Comparison of ENCODE assay signal across 9 cellular contexts in the genomic region with DNA sequence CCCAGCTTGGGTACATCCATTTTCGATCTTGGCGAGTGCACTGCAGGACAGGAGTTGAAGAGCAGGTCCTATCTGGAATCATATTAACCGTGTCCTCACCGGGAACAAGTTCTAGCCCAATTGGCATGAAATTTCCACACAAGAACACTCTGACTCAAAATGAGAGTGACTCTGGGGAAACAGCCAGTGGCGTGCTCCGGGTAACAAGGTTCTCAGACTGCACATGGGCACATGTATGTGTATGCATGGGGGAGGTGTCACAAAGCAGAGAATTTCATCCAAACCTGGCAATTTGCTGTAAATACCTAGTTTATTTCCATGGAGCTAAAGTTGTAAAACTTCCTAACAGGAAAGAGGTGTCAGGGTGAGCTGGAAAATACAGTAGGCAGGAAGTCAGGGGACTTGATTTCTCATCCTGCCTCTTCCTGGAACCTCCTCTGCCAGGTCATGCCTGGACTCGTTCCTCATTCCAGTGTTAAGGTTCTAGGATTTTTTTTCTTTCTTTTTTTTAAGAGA.
DNase-seq lines count a peak whose midpoint lies in the region; ATAC-seq and TF ChIP-seq lines count a peak whose summit lies in the region.
"Had no signal": no experiment of that assay in that cellular context is flagged by ENCODE, and none has a peak within 500 bp of the region (broad histone marks: within the 10 kb centered on the region; RNA-seq: fewer than 3 reads in every experiment).

No MANE protein-coding gene starts in this region.

- H3K36me3 ChIP-seq in RWPE2 (ENCODE audit: low read depth) = peaks cover 61% of the 10 kb centered on the region

- TF ChIP-seq CTCF in GM12865 (IDR thresholded peaks at IDR 0.05; ENCODE audit: insufficient read depth, low read depth, low read length, missing control alignments) = no peak
- no peak for TF ChIP-seq CTCF in RWPE2 (IDR thresholded peaks at IDR 0.05; ENCODE audit: poor library complexity, severe bottlenecking)
- no peak for TF ChIP-seq CTCF in retinal pigment epithelial cell (conservative IDR thresholded peaks at IDR 0.05; ENCODE audit: low read depth, low read length)

- H3K27me3 ChIP-seq in RWPE2 (ENCODE audit: insufficient read depth, poor library complexity, severe bottlenecking) = no peaks in the 10 kb centered on the region

- ATAC-seq in RWPE2 (ENCODE audit: low read depth) (peak; percentile 37), HG03045 (IDR thresholded peaks at IDR 0.05; ENCODE audit: unreplicated experiment) (no peak), GM21723 (IDR thresholded peaks at IDR 0.05; ENCODE audit: unreplicated experiment) (no peak)

- DNase-seq in GM12865 (ENCODE audit: low read depth) = peak; percentile 60
- DNase-seq in RWPE2 (ENCODE audit: low spot score) = no peak
- peak; percentile 23 for DNase-seq in fibroblast of peridontal ligament (ENCODE audit: extremely low read depth)
- no peak for DNase-seq in retinal pigment epithelial cell (ENCODE audit: low read depth)
- no peak for DNase-seq in stimulated activated CD4-positive, alpha-beta T cell treated with anti-CD3 and anti-CD28 coated beads, Interleukin-2, amount 100 ng/mL, for 48 hours
- DNase-seq in SKM-1 (lab: John Stamatoyannopoulos, UW; ENCODE audit: unreplicated experiment) = no peak
- DNase-seq: hippocampal formation had no signal

- peak overlapping the region; percentile 56 for H3K4me3 ChIP-seq in GM12865 (ENCODE audit: low read depth, low read length)
- peak overlapping the region; percentile 95 for H3K4me3 ChIP-seq in RWPE2 (ENCODE audit: severe bottlenecking)
- H3K4me3 ChIP-seq in retinal pigment epithelial cell (ENCODE audit: low read length) = peak overlapping the region; percentile 80

- peaks cover 19% of the 10 kb centered on the region for H3K4me1 ChIP-seq in RWPE2 (ENCODE audit: insufficient read depth, poor library complexity, severe bottlenecking)

- H3K9me3 ChIP-seq in RWPE2 (ENCODE audit: severe bottlenecking) = peaks cover 10% of the 10 kb centered on the region

- H3K27ac ChIP-seq in RWPE2 (ENCODE audit: poor library complexity, severe bottlenecking) = peak overlapping the region; percentile 94

Comparison
In these comparisons a context has a peak if more than half of its experiments do, and no peak if none do; other contexts are left out.
1. DNase-seq: peak in GM12865 (single experiment) and fibroblast of peridontal ligament (single experiment); none in RWPE2 (single experiment), retinal pigment epithelial cell (single experiment), stimulated activated CD4-positive, alpha-beta T cell treated with anti-CD3 and anti-CD28 coated beads, Interleukin-2, amount 100 ng/mL, for 48 hours (0 of 2) and SKM-1 (single experiment).
2. Peak in every context shown above with its lines, with median percentiles within 50 percentile points of each other: H3K4me3 ChIP-seq.